ENCODE assay signal across 1 cellular context in genomic region chr17:59755069-59755468, GRCh38.
TF ChIP-seq lines count a peak whose summit lies in the region.
"Not testable (repeated sequence)": the region's sequence is repeated elsewhere in the genome, so short reads cannot be mapped to it uniquely, and the experiment has no call there.

No MANE protein-coding gene starts in this region.

TF ChIP-seq in A549, 52 proteins besides CTCF, POLR2A, EP300 and RAD21:
- TF ChIP-seq ZNF302 (CRISPR knock-in tag; IDR thresholded peaks at IDR 0.05) (peak; percentile 97), CEBPB (IDR thresholded peaks at IDR 0.05) (peak in 1 of 2 experiments; percentile 53; a peak in 2 of 4 replicates), RARB (CRISPR knock-in tag; IDR thresholded peaks at IDR 0.05) (peak; percentile 78; the same call in 1 of the 2 replicates), FOSL2 (CRISPR knock-in tag; IDR thresholded peaks at IDR 0.05) (peak; percentile 3), TP53 (CRISPR knock-in tag; IDR thresholded peaks at IDR 0.05) (peak; percentile 95), ATOH8 (CRISPR knock-in tag; IDR thresholded peaks at IDR 0.05; ENCODE audit: low read depth) (peak; percentile 97), FOSB (CRISPR knock-in tag; IDR thresholded peaks at IDR 0.05) (peak; percentile 87), TFCP2L1 (CRISPR knock-in tag; IDR thresholded peaks at IDR 0.05) (peak; percentile 41; the same call in 1 of the 2 replicates), ZSCAN20 (CRISPR knock-in tag; IDR thresholded peaks at IDR 0.05) (peak; percentile 92), HOXA7 (CRISPR knock-in tag; IDR thresholded peaks at IDR 0.05) (peak; percentile 86; the same call in 1 of the 2 replicates), HEYL (CRISPR knock-in tag; IDR thresholded peaks at IDR 0.05) (peak; percentile 98), FOXS1 (CRISPR knock-in tag; IDR thresholded peaks at IDR 0.05) (peak; percentile 59), EHF (CRISPR knock-in tag; IDR thresholded peaks at IDR 0.05) (peak; percentile 98), HOXB5 (CRISPR knock-in tag; IDR thresholded peaks at IDR 0.05) (peak; percentile 92), HOXB13 (CRISPR knock-in tag; IDR thresholded peaks at IDR 0.05; ENCODE audit: low read depth) (peak; percentile 97), NPAS2 (CRISPR knock-in tag; IDR thresholded peaks at IDR 0.05; ENCODE audit: borderline replicate concordance) (0 out of 2 replicates have a peak, but pooled peaks have one; percentile 57), HMGXB4 (CRISPR knock-in tag; IDR thresholded peaks at IDR 0.05; ENCODE audit: borderline replicate concordance) (peak; percentile 92)
- TF ChIP-seq FOSL2 (IDR thresholded peaks at IDR 0.05), result not testable (repeated sequence)
